8 cellular contexts compared by ENCODE assay signal in genomic region chr2:126777620-126777978, GRCh38.
DNase-seq lines count a peak whose midpoint lies in the region; ATAC-seq and TF ChIP-seq lines count a peak whose summit lies in the region.

No MANE protein-coding gene starts in this region.

- TF ChIP-seq POLR2A in transverse colon (IDR thresholded peaks at IDR 0.05), result no peak

- TF ChIP-seq CTCF in transverse colon (IDR thresholded peaks at IDR 0.05), result no peak

- H3K4me3 ChIP-seq in Karpas-422 (ENCODE audit: low read length), result no peak overlapping the region
- H3K4me3 ChIP-seq in mesodermal cell (ENCODE audit: extremely low read depth, insufficient read depth, low read length, poor library complexity, severe bottlenecking), result peak overlapping the region; percentile 60
- H3K4me3 ChIP-seq in transverse colon, result peak overlapping the region in 1 of 4 donors; percentile 72

- H3K9ac ChIP-seq in Karpas-422 (ENCODE audit: low read length), result no peak overlapping the region

- intact Hi-C loops in left colon (cut with DNase I, micrococcal nuclease), result loop anchor here in 1 of 2 donors (10.0 kb wide), 1 partner anchor 253 kb away; no protein-coding TSS in a partner anchor
- intact Hi-C loops in transverse colon (cut with DNase I; ENCODE audit: low total_unique reads), result loop anchor here (5.0 kb wide), 1 partner anchor 250 kb away; no protein-coding TSS in a partner anchor

- H2AFZ ChIP-seq in Karpas-422 (ENCODE audit: low read length), result no peak overlapping the region

- DNase-seq in Karpas-422, result no peak
- no peak for DNase-seq in left colon
- DNase-seq in pons (ENCODE audit: low spot score), result no peak
- no peak for DNase-seq in transverse colon

- WGBS in mesodermal cell (ENCODE audit: insufficient coverage in 2 of 2), 2 experiments, result 61 to 74% methylated on average over 2 to 3 of the region's 3 CpGs
- WGBS in transverse colon (ENCODE audit: low coverage in 1 of 2), 2 donors, result 19 to 26% methylated on average over 3 of the region's 3 CpGs

- H3K9me3 ChIP-seq in Karpas-422 (ENCODE audit: low read length) (no peaks in the 10 kb centered on the region), mesodermal cell (ENCODE audit: control insufficient read depth, low read length) (no peaks in the 10 kb centered on the region), transverse colon (no peaks in the 10 kb centered on the region)

- H3K79me2 ChIP-seq in Karpas-422 (ENCODE audit: low read length), result no peaks in the 10 kb centered on the region

- H3K36me3 ChIP-seq in Karpas-422 (ENCODE audit: insufficient read depth, low read length) (no peaks in the 10 kb centered on the region), mesodermal cell (ENCODE audit: control insufficient read depth, insufficient read depth, low read length) (no peaks in the 10 kb centered on the region), transverse colon (no peaks in the 10 kb centered on the region)

- H3K27me3 ChIP-seq in Karpas-422 (ENCODE audit: low read length) (no peaks in the 10 kb centered on the region), transverse colon (peaks cover 5% of the 10 kb centered on the region)

- no peaks in the 10 kb centered on the region for H3K9me2 ChIP-seq in Karpas-422 (replicated peaks; ENCODE audit: insufficient read depth, low read length)

- peak overlapping the region; percentile 89 for H3K4me2 ChIP-seq in Karpas-422 (ENCODE audit: low read depth, low read length, poor library complexity, severe bottlenecking)

- in situ Hi-C loops in transverse colon (cut with MboI; ENCODE audit: low pct_ligation_motif_present in 1 of 4, low pct_unique_long_range_greater_than_20kb in 1 of 4, low sequenced_read_pairs in 3 of 4), result loop anchor here in 2 of 4 donors (10.0 kb wide), 1 partner anchor 253 kb away; no protein-coding TSS in a partner anchor

- TF ChIP-seq EP300 in transverse colon (IDR thresholded peaks at IDR 0.05; ENCODE audit: low read depth), result no peak

- H4K20me1 ChIP-seq in Karpas-422 (ENCODE audit: insufficient read depth, low read depth, low read length), result no peaks in the 10 kb centered on the region

- H3K27ac ChIP-seq in Karpas-422 (ENCODE audit: low read length), result no peak overlapping the region
- H3K27ac ChIP-seq in mesodermal cell (ENCODE audit: low read depth, low read length, severe bottlenecking), result no peak overlapping the region
- H3K27ac ChIP-seq in transverse colon, result no peak overlapping the region

- ATAC-seq in GM18498 (IDR thresholded peaks at IDR 0.05; ENCODE audit: unreplicated experiment) (peak; percentile 23), GM21528 (IDR thresholded peaks at IDR 0.05; ENCODE audit: low FRiP score, unreplicated experiment) (peak; percentile 12), left colon (no peak), GM19324 (IDR thresholded peaks at IDR 0.05; ENCODE audit: low FRiP score, unreplicated experiment) (no peak)

- peaks cover 7% of the 10 kb centered on the region for H3K4me1 ChIP-seq in Karpas-422 (ENCODE audit: low read length)
- H3K4me1 ChIP-seq in mesodermal cell (ENCODE audit: control insufficient read depth, insufficient read depth, low read length, poor library complexity, severe bottlenecking), result no peaks in the 10 kb centered on the region
- H3K4me1 ChIP-seq in transverse colon, result peaks cover 0 to 11% (median 8%) of the 10 kb centered on the region in 4 donors

Comparison
In these comparisons a context has a peak if more than half of its experiments do, and no peak if none do; other contexts are left out.
1. ATAC-seq: peak in GM18498 (single experiment) and GM21528 (single experiment); none in left colon (single experiment) and GM19324 (single experiment).